1 cellular context compared by ENCODE assay signal in the genomic region with DNA sequence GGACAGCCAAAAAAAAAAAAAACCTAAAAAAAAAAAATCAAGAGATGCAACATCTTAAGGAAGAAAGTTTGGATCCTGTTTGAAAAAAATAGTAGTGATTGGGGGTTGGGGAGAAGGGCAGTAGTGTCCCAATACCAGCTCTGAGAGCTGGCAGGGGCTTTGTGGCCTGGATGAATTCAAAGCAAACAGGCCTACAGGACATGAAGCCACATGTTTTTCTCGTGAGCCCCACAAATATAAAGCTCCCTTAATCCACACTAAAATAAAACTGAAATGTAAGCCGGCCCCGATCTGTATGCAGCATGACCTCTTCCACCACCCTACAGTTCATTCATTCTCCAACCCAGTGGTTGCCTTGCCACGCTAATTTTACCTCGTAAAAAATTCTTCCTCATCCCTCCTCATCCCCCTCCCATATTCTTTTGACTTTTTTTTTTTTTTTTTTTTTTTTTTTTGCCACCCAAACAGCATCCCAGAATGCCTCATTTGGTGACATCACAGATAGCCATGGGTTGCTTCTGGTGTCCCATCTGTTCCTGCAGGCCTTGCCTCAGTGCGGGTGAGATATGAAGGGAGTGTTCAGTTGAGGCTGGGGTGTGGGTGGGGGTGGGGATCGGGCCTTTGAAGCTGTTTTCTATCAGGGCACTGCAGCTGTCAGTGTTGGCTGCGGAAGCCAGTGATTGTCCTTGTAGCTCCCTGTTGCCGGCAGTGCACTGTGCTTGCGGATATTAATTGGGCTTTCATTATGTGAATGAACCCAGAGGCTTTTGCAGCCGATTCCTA.
TF ChIP-seq lines count a peak whose summit lies in the region.

No MANE protein-coding gene starts in this region.

TF ChIP-seq in K562, 482 proteins besides CTCF, POLR2A, EP300 and RAD21 (continued from another document and continues in another):
- TF ChIP-seq, protein P1, sequence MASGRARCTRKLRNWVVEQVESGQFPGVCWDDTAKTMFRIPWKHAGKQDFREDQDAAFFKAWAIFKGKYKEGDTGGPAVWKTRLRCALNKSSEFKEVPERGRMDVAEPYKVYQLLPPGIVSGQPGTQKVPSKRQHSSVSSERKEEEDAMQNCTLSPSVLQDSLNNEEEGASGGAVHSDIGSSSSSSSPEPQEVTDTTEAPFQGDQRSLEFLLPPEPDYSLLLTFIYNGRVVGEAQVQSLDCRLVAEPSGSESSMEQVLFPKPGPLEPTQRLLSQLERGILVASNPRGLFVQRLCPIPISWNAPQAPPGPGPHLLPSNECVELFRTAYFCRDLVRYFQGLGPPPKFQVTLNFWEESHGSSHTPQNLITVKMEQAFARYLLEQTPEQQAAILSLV (tag; IDR thresholded peaks at IDR 0.05) = no peak
- TF ChIP-seq RNF2 (IDR thresholded peaks at IDR 0.05) (peak; percentile 50; the same call in 1 of the 2 replicates), PHB2 (IDR thresholded peaks at IDR 0.05; ENCODE audit: low read depth) (peak; percentile 81), ZBED1 (IDR thresholded peaks at IDR 0.05) (peak; percentile 55; the same call in 1 of the 2 replicates), RCOR1 (IDR thresholded peaks at IDR 0.05; ENCODE audit: borderline replicate concordance in 1 of 2, low read depth in 2 of 2, low read length in 2 of 2) (peak; percentile 87 to 95), BCOR (IDR thresholded peaks at IDR 0.05) (peak; percentile 46; the same call in 1 of the 2 replicates), TAL1 (IDR thresholded peaks at IDR 0.05) (peak; percentile 96), RBFOX2 (IDR thresholded peaks at IDR 0.05; ENCODE audit: low read depth, low read length) (no peak), CREB1 (IDR thresholded peaks at IDR 0.05) (peak; percentile 60), CREB1 (CRISPR knock-in tag; IDR thresholded peaks at IDR 0.05) (no peak), ZNF384 (IDR thresholded peaks at IDR 0.05; ENCODE audit: low read depth, low read length) (peak; percentile 96), CCAR2 (IDR thresholded peaks at IDR 0.05; ENCODE audit: low read depth, low read length) (no peak), EGR1 (conservative IDR thresholded peaks at IDR 0.05) (peak; percentile 67), ARNT (IDR thresholded peaks at IDR 0.05) (peak in 1 of 2 experiments; percentile 64; a peak in 1 of 4 replicates), ZNF431 (CRISPR knock-in tag; IDR thresholded peaks at IDR 0.05) (peak; percentile 60; the same call in 1 of the 2 replicates), MYC (IDR thresholded peaks at IDR 0.05; ENCODE audit: low read depth, low read length) (peak; percentile 33; the same call in 1 of the 2 replicates), MYC (CRISPR knock-in tag; IDR thresholded peaks at IDR 0.05; ENCODE audit: borderline replicate concordance, low read depth) (no peak)
- TF ChIP-seq, protein P2, sequence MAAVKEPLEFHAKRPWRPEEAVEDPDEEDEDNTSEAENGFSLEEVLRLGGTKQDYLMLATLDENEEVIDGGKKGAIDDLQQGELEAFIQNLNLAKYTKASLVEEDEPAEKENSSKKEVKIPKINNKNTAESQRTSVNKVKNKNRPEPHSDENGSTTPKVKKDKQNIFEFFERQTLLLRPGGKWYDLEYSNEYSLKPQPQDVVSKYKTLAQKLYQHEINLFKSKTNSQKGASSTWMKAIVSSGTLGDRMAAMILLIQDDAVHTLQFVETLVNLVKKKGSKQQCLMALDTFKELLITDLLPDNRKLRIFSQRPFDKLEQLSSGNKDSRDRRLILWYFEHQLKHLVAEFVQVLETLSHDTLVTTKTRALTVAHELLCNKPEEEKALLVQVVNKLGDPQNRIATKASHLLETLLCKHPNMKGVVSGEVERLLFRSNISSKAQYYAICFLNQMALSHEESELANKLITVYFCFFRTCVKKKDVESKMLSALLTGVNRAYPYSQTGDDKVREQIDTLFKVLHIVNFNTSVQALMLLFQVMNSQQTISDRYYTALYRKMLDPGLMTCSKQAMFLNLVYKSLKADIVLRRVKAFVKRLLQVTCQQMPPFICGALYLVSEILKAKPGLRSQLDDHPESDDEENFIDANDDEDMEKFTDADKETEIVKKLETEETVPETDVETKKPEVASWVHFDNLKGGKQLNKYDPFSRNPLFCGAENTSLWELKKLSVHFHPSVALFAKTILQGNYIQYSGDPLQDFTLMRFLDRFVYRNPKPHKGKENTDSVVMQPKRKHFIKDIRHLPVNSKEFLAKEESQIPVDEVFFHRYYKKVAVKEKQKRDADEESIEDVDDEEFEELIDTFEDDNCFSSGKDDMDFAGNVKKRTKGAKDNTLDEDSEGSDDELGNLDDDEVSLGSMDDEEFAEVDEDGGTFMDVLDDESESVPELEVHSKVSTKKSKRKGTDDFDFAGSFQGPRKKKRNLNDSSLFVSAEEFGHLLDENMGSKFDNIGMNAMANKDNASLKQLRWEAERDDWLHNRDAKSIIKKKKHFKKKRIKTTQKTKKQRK (IDR thresholded peaks at IDR 0.05; ENCODE audit: borderline replicate concordance, low read depth, low read length) = no peak
- TF ChIP-seq, protein P3, sequence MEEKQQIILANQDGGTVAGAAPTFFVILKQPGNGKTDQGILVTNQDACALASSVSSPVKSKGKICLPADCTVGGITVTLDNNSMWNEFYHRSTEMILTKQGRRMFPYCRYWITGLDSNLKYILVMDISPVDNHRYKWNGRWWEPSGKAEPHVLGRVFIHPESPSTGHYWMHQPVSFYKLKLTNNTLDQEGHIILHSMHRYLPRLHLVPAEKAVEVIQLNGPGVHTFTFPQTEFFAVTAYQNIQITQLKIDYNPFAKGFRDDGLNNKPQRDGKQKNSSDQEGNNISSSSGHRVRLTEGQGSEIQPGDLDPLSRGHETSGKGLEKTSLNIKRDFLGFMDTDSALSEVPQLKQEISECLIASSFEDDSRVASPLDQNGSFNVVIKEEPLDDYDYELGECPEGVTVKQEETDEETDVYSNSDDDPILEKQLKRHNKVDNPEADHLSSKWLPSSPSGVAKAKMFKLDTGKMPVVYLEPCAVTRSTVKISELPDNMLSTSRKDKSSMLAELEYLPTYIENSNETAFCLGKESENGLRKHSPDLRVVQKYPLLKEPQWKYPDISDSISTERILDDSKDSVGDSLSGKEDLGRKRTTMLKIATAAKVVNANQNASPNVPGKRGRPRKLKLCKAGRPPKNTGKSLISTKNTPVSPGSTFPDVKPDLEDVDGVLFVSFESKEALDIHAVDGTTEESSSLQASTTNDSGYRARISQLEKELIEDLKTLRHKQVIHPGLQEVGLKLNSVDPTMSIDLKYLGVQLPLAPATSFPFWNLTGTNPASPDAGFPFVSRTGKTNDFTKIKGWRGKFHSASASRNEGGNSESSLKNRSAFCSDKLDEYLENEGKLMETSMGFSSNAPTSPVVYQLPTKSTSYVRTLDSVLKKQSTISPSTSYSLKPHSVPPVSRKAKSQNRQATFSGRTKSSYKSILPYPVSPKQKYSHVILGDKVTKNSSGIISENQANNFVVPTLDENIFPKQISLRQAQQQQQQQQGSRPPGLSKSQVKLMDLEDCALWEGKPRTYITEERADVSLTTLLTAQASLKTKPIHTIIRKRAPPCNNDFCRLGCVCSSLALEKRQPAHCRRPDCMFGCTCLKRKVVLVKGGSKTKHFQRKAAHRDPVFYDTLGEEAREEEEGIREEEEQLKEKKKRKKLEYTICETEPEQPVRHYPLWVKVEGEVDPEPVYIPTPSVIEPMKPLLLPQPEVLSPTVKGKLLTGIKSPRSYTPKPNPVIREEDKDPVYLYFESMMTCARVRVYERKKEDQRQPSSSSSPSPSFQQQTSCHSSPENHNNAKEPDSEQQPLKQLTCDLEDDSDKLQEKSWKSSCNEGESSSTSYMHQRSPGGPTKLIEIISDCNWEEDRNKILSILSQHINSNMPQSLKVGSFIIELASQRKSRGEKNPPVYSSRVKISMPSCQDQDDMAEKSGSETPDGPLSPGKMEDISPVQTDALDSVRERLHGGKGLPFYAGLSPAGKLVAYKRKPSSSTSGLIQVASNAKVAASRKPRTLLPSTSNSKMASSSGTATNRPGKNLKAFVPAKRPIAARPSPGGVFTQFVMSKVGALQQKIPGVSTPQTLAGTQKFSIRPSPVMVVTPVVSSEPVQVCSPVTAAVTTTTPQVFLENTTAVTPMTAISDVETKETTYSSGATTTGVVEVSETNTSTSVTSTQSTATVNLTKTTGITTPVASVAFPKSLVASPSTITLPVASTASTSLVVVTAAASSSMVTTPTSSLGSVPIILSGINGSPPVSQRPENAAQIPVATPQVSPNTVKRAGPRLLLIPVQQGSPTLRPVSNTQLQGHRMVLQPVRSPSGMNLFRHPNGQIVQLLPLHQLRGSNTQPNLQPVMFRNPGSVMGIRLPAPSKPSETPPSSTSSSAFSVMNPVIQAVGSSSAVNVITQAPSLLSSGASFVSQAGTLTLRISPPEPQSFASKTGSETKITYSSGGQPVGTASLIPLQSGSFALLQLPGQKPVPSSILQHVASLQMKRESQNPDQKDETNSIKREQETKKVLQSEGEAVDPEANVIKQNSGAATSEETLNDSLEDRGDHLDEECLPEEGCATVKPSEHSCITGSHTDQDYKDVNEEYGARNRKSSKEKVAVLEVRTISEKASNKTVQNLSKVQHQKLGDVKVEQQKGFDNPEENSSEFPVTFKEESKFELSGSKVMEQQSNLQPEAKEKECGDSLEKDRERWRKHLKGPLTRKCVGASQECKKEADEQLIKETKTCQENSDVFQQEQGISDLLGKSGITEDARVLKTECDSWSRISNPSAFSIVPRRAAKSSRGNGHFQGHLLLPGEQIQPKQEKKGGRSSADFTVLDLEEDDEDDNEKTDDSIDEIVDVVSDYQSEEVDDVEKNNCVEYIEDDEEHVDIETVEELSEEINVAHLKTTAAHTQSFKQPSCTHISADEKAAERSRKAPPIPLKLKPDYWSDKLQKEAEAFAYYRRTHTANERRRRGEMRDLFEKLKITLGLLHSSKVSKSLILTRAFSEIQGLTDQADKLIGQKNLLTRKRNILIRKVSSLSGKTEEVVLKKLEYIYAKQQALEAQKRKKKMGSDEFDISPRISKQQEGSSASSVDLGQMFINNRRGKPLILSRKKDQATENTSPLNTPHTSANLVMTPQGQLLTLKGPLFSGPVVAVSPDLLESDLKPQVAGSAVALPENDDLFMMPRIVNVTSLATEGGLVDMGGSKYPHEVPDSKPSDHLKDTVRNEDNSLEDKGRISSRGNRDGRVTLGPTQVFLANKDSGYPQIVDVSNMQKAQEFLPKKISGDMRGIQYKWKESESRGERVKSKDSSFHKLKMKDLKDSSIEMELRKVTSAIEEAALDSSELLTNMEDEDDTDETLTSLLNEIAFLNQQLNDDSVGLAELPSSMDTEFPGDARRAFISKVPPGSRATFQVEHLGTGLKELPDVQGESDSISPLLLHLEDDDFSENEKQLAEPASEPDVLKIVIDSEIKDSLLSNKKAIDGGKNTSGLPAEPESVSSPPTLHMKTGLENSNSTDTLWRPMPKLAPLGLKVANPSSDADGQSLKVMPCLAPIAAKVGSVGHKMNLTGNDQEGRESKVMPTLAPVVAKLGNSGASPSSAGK (IDR thresholded peaks at IDR 0.05) = peak; percentile 49; the same call in 1 of the 2 replicates
- TF ChIP-seq, protein P4, sequence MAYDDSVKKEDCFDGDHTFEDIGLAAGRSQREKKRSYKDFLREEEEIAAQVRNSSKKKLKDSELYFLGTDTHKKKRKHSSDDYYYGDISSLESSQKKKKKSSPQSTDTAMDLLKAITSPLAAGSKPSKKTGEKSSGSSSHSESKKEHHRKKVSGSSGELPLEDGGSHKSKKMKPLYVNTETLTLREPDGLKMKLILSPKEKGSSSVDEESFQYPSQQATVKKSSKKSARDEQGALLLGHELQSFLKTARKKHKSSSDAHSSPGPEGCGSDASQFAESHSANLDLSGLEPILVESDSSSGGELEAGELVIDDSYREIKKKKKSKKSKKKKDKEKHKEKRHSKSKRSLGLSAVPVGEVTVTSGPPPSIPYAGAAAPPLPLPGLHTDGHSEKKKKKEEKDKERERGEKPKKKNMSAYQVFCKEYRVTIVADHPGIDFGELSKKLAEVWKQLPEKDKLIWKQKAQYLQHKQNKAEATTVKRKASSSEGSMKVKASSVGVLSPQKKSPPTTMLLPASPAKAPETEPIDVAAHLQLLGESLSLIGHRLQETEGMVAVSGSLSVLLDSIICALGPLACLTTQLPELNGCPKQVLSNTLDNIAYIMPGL (CRISPR knock-in tag; IDR thresholded peaks at IDR 0.05) = no peak
- TF ChIP-seq, protein P5, sequence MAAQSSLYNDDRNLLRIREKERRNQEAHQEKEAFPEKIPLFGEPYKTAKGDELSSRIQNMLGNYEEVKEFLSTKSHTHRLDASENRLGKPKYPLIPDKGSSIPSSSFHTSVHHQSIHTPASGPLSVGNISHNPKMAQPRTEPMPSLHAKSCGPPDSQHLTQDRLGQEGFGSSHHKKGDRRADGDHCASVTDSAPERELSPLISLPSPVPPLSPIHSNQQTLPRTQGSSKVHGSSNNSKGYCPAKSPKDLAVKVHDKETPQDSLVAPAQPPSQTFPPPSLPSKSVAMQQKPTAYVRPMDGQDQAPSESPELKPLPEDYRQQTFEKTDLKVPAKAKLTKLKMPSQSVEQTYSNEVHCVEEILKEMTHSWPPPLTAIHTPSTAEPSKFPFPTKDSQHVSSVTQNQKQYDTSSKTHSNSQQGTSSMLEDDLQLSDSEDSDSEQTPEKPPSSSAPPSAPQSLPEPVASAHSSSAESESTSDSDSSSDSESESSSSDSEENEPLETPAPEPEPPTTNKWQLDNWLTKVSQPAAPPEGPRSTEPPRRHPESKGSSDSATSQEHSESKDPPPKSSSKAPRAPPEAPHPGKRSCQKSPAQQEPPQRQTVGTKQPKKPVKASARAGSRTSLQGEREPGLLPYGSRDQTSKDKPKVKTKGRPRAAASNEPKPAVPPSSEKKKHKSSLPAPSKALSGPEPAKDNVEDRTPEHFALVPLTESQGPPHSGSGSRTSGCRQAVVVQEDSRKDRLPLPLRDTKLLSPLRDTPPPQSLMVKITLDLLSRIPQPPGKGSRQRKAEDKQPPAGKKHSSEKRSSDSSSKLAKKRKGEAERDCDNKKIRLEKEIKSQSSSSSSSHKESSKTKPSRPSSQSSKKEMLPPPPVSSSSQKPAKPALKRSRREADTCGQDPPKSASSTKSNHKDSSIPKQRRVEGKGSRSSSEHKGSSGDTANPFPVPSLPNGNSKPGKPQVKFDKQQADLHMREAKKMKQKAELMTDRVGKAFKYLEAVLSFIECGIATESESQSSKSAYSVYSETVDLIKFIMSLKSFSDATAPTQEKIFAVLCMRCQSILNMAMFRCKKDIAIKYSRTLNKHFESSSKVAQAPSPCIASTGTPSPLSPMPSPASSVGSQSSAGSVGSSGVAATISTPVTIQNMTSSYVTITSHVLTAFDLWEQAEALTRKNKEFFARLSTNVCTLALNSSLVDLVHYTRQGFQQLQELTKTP (IDR thresholded peaks at IDR 0.05; ENCODE audit: low read depth in 1 of 2, partially characterized antibody in 2 of 2) = no peak
- TF ChIP-seq, protein P6, sequence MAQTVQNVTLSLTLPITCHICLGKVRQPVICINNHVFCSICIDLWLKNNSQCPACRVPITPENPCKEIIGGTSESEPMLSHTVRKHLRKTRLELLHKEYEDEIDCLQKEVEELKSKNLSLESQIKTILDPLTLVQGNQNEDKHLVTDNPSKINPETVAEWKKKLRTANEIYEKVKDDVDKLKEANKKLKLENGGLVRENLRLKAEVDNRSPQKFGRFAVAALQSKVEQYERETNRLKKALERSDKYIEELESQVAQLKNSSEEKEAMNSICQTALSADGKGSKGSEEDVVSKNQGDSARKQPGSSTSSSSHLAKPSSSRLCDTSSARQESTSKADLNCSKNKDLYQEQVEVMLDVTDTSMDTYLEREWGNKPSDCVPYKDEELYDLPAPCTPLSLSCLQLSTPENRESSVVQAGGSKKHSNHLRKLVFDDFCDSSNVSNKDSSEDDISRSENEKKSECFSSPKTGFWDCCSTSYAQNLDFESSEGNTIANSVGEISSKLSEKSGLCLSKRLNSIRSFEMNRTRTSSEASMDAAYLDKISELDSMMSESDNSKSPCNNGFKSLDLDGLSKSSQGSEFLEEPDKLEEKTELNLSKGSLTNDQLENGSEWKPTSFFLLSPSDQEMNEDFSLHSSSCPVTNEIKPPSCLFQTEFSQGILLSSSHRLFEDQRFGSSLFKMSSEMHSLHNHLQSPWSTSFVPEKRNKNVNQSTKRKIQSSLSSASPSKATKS (CRISPR knock-in tag; IDR thresholded peaks at IDR 0.05) = no peak
